In genomic region chr17:58338454-58338841, GRCh38 we compare ENCODE assay signal across 9 cellular contexts. TPM values are rescaled to one million over a fixed set of nuclear protein-coding genes. Genes with fewer than 3 reads are reported as not detected.
A peak's percentile ranks its signal among the peaks of the same experiment; 100 is the strongest.
DNase-seq lines count a peak whose midpoint lies in the region; ATAC-seq and TF ChIP-seq lines count a peak whose summit lies in the region.
"Had no signal": no experiment of that assay in that cellular context is flagged by ENCODE, and none has a peak within 500 bp of the region (broad histone marks: within the 10 kb centered on the region; RNA-seq: fewer than 3 reads in every experiment).

No MANE protein-coding gene starts in this region.

- DNase-seq in AG04449 (ENCODE audit: low read depth, low spot score): no peak
- no peak for DNase-seq in NCI-H1105 treated with DMSO at 0.1 percent for 48 hours (lab: John Stamatoyannopoulos, UW)
- no peak for DNase-seq in amniotic stem cell (lab: John Stamatoyannopoulos, UW)
- DNase-seq in amygdala (lab: John Stamatoyannopoulos, UW): no peak
- DNase-seq: NCI-H1048 had no signal

- H3K9me3 Mint-ChIP-seq in activated T-helper 17 cell treated with anti-CD3 and anti-CD28 coated beads, Interleukin-2, amount 50 U/mL, for 72 hours: no peaks in the 10 kb centered on the region

- CTCF ChIA-PET in AG04449 (lab: Yijun Ruan, JAX): interaction anchor here (0.8 to 6.3 kb wide), 4 partner anchors 11 to 21 kb away, joined by 5 to 28 read pairs (median 10); partner anchors contain the start of genes SUPT4H1 and TSPOAP1

- H3K27me3 ChIP-seq in mucosa of stomach (ENCODE audit: control insufficient read depth, insufficient read depth, low read length): no peaks in the 10 kb centered on the region

- H3K9me3 ChIP-seq in mucosa of stomach (ENCODE audit: control insufficient read depth, low read length): no peaks in the 10 kb centered on the region

- no peaks in the 10 kb centered on the region for H3K27me3 Mint-ChIP-seq in activated T-helper 17 cell treated with anti-CD3 and anti-CD28 coated beads, Interleukin-2, amount 50 U/mL, for 72 hours

- H3K4me1 Mint-ChIP-seq in activated T-helper 17 cell treated with anti-CD3 and anti-CD28 coated beads, Interleukin-2, amount 50 U/mL, for 72 hours: peaks cover 11% of the 10 kb centered on the region

- H3K36me3 Mint-ChIP-seq in activated T-helper 17 cell treated with anti-CD3 and anti-CD28 coated beads, Interleukin-2, amount 50 U/mL, for 72 hours (ENCODE audit: low read depth): peaks cover 100% of the 10 kb centered on the region

- peak overlapping the region; percentile 100 for H3K27ac Mint-ChIP-seq in activated T-helper 17 cell treated with anti-CD3 and anti-CD28 coated beads, Interleukin-2, amount 50 U/mL, for 72 hours

- peak overlapping the region; percentile 98 for H3K4me3 Mint-ChIP-seq in activated T-helper 17 cell treated with anti-CD3 and anti-CD28 coated beads, Interleukin-2, amount 50 U/mL, for 72 hours

- H3K4me1 ChIP-seq in mucosa of stomach (ENCODE audit: control insufficient read depth, insufficient read depth, low read length): peaks cover 24% of the 10 kb centered on the region

- POLR2A ChIA-PET in AG04449 (lab: Yijun Ruan, JAX): interaction anchor here (0.5 to 7.5 kb wide), 6 partner anchors 9 to 1384 kb away, joined by 3 to 88 read pairs (median 6); partner anchors contain the start of gene SUPT4H1

- no peaks in the 10 kb centered on the region for H3K36me3 ChIP-seq in mucosa of stomach (ENCODE audit: control insufficient read depth, insufficient read depth, low read length)

- ATAC-seq in GM21423 (IDR thresholded peaks at IDR 0.05; ENCODE audit: unreplicated experiment) (peak; percentile 0), GM18907 (IDR thresholded peaks at IDR 0.05; ENCODE audit: unreplicated experiment) (no peak)
- peak; percentile 15 for ATAC-seq in activated T-helper 17 cell treated with anti-CD3 and anti-CD28 coated beads, Interleukin-2, amount 50 U/mL, for 72 hours (replicated peaks)

- TF ChIP-seq CTCF in AG04449 (IDR thresholded peaks at IDR 0.05; ENCODE audit: insufficient read depth, low read length, missing control alignments): no peak

- peak overlapping the region; percentile 9 for H3K9ac ChIP-seq in mucosa of stomach (ENCODE audit: low read length)

- H3K4me3 ChIP-seq in AG04449 (ENCODE audit: low read depth, low read length) (peak overlapping the region; percentile 62), mucosa of stomach (ENCODE audit: low read length) (no peak overlapping the region)

RNA-seq across cellular contexts. Expression of gene TSPOAP1, which starts 9.9 kb away (rescaled TPM):
- total RNA-seq in activated T-helper 17 cell treated with anti-CD3 and anti-CD28 coated beads, Interleukin-2, amount 50 U/mL, for 72 hours: 100 to 1,000 TPM in 1 of 2 donors, 10 to 100 TPM in 1; 97.2 to 107 TPM

RNA-seq across cellular contexts. Expression of gene SUPT4H1, which starts 13.6 kb away (rescaled TPM):
- 100 to 1,000 TPM; 117 to 147 TPM for total RNA-seq in activated T-helper 17 cell treated with anti-CD3 and anti-CD28 coated beads, Interleukin-2, amount 50 U/mL, for 72 hours

RNA-seq across cellular contexts. Expression of gene MPO, which starts 57.7 kb away (rescaled TPM):
- 1 to 10 TPM; 1.2 to 2.0 TPM for total RNA-seq in activated T-helper 17 cell treated with anti-CD3 and anti-CD28 coated beads, Interleukin-2, amount 50 U/mL, for 72 hours
